17 cellular contexts compared by ENCODE assay signal in the genomic region with DNA sequence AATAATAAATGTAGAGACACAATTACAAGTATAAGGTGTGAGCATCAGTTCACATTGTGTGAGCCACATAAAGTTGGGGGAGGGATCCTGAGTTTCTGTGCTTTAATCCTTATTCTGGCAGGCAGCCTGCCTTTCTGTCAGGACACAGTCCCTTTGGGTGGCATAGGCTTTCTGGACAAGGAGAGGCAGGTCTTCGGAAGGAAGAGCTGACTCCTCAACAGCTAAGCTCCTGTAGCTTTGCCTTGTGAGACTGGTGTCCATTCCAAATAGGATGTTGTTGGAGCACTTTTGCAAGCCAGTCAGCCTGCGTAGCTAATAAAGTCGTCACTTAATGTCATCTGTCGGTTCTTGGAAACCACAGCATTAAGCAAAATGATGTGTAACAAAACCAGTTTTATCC.
"Had no signal": no experiment of that assay in that cellular context is flagged by ENCODE, and none has a peak within 500 bp of the region (broad histone marks: within the 10 kb centered on the region; RNA-seq: fewer than 3 reads in every experiment).

No MANE protein-coding gene starts in this region.

- H3K27ac ChIP-seq: SJSA1 had no signal

- DNase-seq: KBM-7, NCI-H1092, NCI-H1105 treated with DMSO at 0.1 percent for 48 hours, NCI-H1417 treated with DMSO at 0.1 percent for 48 hours, NCI-H1694, NCI-H187 treated with DMSO at 0.1 percent for 48 hours, NCI-H2029 treated with DMSO at 0.1 percent for 48 hours, NCI-H2171 treated with DMSO at 0.1 percent for 48 hours, NCI-H345, NCI-H446 treated with DMSO at 0.1 percent for 48 hours, NCI-H510A treated with DMSO at 0.1 percent for 48 hours, NCI-H526, Right ventricle myocardium superior, SIG-M5 had no signal

- H3K9me3 ChIP-seq: SJSA1 had no signal

- H3K4me3 ChIP-seq: SJSA1, SK-N-MC had no signal

- H3K27me3 ChIP-seq: SJSA1 had no signal

- H3K36me3 ChIP-seq: SJSA1 had no signal

- ATAC-seq: Panc1 had no signal
